Comparison of ENCODE assay signal across 23 cellular contexts in the genomic region with DNA sequence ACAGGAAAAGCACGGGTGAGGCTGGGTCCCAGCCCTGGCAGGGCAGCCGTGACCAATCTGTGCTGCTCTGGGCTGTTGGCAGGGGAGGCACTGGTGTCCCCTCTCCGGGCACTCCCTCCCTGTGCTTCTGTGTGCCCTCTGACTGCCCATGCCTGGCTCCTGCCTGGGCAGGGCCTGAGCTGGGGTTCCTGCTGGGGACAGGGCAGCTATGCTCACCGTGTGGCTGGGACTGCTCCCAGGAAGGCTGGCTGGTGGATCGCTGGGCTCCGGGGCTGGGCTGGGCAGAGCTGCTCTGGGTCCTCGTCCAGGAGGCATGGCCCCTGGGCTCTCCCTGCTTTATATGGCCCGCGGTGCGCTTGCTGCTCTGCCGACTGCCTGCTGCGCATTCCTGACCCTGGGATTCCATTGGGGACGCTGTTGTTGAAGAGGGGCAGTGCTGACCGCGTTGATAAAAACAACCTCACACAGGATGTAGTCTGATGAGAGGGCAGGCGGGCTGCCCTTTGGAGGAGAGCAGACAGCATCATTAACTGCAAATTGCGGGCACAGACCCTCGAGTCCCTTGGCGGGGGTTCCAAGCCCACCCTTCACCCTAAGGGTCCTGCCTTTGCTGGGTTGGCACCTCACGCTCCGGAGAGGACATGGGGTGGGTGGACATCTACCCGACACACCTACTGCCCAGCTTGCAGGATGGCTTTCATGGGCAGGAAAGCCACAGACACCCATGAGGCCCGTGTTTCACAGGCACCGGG. TPM values are rescaled to one million over a fixed set of nuclear protein-coding genes. Genes with fewer than 3 reads are reported as not detected.
A peak's percentile ranks its signal among the peaks of the same experiment; 100 is the strongest.
DNase-seq lines count a peak whose midpoint lies in the region; ATAC-seq and TF ChIP-seq lines count a peak whose summit lies in the region.
"Had no signal": no experiment of that assay in that cellular context is flagged by ENCODE, and none has a peak within 500 bp of the region (broad histone marks: within the 10 kb centered on the region; RNA-seq: fewer than 3 reads in every experiment).

No MANE protein-coding gene starts in this region.

- no peak overlapping the region for H3K4me3 Mint-ChIP-seq in MCF 10A (ENCODE audit: unreplicated experiment)
- H3K4me3 Mint-ChIP-seq: activated CD8-positive, alpha-beta T cell treated with anti-CD3 and anti-CD28 coated beads, Interleukin-2, amount 10 ng/mL, durations not matched to agents 7 days and 5 days; central memory CD8-positive, alpha-beta T cell had no signal

- H3K36me3 ChIP-seq in breast epithelium = no peaks in the 10 kb centered on the region
- H3K36me3 ChIP-seq in brain microvascular endothelial cell (replicated peaks) = peaks cover 38% of the 10 kb centered on the region
- peaks cover 0 to 34% (median 0%) of the 10 kb centered on the region in 3 donors for H3K36me3 ChIP-seq in tibial nerve
- H3K36me3 ChIP-seq: neutrophil had no signal

- peak overlapping the region; percentile 29 for H3K27ac Mint-ChIP-seq in MCF 10A (ENCODE audit: low read depth, unreplicated experiment)
- H3K27ac Mint-ChIP-seq: activated CD8-positive, alpha-beta T cell treated with anti-CD3 and anti-CD28 coated beads, Interleukin-2, amount 10 ng/mL, durations not matched to agents 7 days and 5 days had no signal

- no peaks in the 10 kb centered on the region for H3K4me1 ChIP-seq in breast epithelium
- peaks cover 0 to 36% (median 0%) of the 10 kb centered on the region in 4 donors for H3K4me1 ChIP-seq in tibial nerve

- DNase-seq in MCF 10A (ENCODE audit: unreplicated experiment) (peak; percentile 3), breast epithelium (ENCODE audit: low spot score in 2 of 2) (no peak), brain microvascular endothelial cell (peak; percentile 7), left colon (no peak), tibial nerve (ENCODE audit: low spot score in 2 of 2) (no peak), lower leg skin (ENCODE audit: low spot score in 2 of 2) (no peak)
- DNase-seq in effector CD8-positive, alpha-beta T cell (lab: John Stamatoyannopoulos, UW) = no peak
- DNase-seq: activated CD8-positive, alpha-beta T cell treated with anti-CD3 and anti-CD28 coated beads, Interleukin-2, amount 10 ng/mL, durations not matched to agents 7 days and 5 days; activated naive CD4-positive, alpha-beta T cell; activated T-cell treated with anti-CD3 and anti-CD28 coated beads, Interleukin-2, amount 50 U/mL, for 1 hour; effector memory CD4-positive, alpha-beta T cell; esophagus squamous epithelium; GOT3; KBM-7; Peyer's patch had no signal

- ATAC-seq in left colon (peak; percentile 3), GM21723 (IDR thresholded peaks at IDR 0.05; ENCODE audit: unreplicated experiment) (no peak)
- ATAC-seq: activated CD8-positive, alpha-beta T cell treated with anti-CD3 and anti-CD28 coated beads, Interleukin-2, amount 10 ng/mL, durations not matched to agents 7 days and 5 days had no signal

- TF ChIP-seq POLR2A in breast epithelium (IDR thresholded peaks at IDR 0.05) = no peak
- TF ChIP-seq POLR2A in tibial nerve (IDR thresholded peaks at IDR 0.05) = no peak
- TF ChIP-seq POLR2A in lower leg skin (IDR thresholded peaks at IDR 0.05) = no peak

- H3K4me3 ChIP-seq in breast epithelium (no peak overlapping the region), brain microvascular endothelial cell (ENCODE audit: low read depth, low read length) (no peak overlapping the region), tibial nerve (no peak overlapping the region), lower leg skin (ENCODE audit: low read depth, poor library complexity, severe bottlenecking) (no peak overlapping the region)
- H3K4me3 ChIP-seq: esophagus squamous epithelium, Peyer's patch had no signal

- CTCF ChIA-PET in MCF 10A (lab: Yijun Ruan, JAX) = interaction anchor here (0.5 to 2.2 kb wide), 3 partner anchors 151 to 184 kb away, joined by 3 to 7 read pairs (median 3); no protein-coding TSS in a partner anchor

- 59% methylated on average over 19 to 22 of the region's 24 CpGs for WGBS in tibial nerve, 2 donors
- 66 to 69% methylated on average over 14 to 20 of the region's 24 CpGs for WGBS in lower leg skin, 2 donors

- H3K27me3 Mint-ChIP-seq in MCF 10A (ENCODE audit: insufficient read depth, unreplicated experiment) = peaks cover 7% of the 10 kb centered on the region

- POLR2A ChIA-PET in MCF 10A (lab: Yijun Ruan, JAX) = interaction anchor here (0.6 kb wide), 1 partner anchor 56 kb away, joined by 3 read pairs; no protein-coding TSS in a partner anchor

- in situ Hi-C loops in brain microvascular endothelial cell (cut with HindIII; ENCODE audit: low pct_ligation_motif_present, low sequenced_read_pairs) = no loop called here

- H3K36me3 Mint-ChIP-seq in MCF 10A (ENCODE audit: insufficient read depth, unreplicated experiment) = peaks cover 24% of the 10 kb centered on the region

- H3K4me1 Mint-ChIP-seq in MCF 10A (ENCODE audit: insufficient read depth, unreplicated experiment) = no peaks in the 10 kb centered on the region
- H3K4me1 Mint-ChIP-seq: central memory CD8-positive, alpha-beta T cell had no signal

- BruUV-seq in MCF 10A (replicated peaks; lab: Mats Ljungman, UMichigan) = no TSS peak

- TF ChIP-seq CTCF in MCF 10A (IDR thresholded peaks at IDR 0.05; ENCODE audit: unreplicated experiment) (no peak), breast epithelium (IDR thresholded peaks at IDR 0.05) (no peak), brain microvascular endothelial cell (IDR thresholded peaks at IDR 0.05; ENCODE audit: low read depth, low read length, missing control alignments) (no peak), tibial nerve (IDR thresholded peaks at IDR 0.05) (no peak), lower leg skin (IDR thresholded peaks at IDR 0.05) (no peak)

- H3K27me3 ChIP-seq in breast epithelium (peaks cover 0 to 7% of the 10 kb centered on the region in 2 donors), brain microvascular endothelial cell (replicated peaks) (peaks cover 44% of the 10 kb centered on the region), tibial nerve (peaks cover 0 to 28% of the 10 kb centered on the region in 2 donors)
- H3K27me3 ChIP-seq: Peyer's patch had no signal

- no peak overlapping the region for H3K27ac ChIP-seq in breast epithelium
- peak overlapping the region; percentile 7 for H3K27ac ChIP-seq in brain microvascular endothelial cell
- H3K27ac ChIP-seq in tibial nerve = no peak overlapping the region
- H3K27ac ChIP-seq: esophagus squamous epithelium, neutrophil, Peyer's patch had no signal

- H3K9me3 ChIP-seq in breast epithelium = no peaks in the 10 kb centered on the region
- no peaks in the 10 kb centered on the region for H3K9me3 ChIP-seq in tibial nerve
- H3K9me3 ChIP-seq: esophagus squamous epithelium, neutrophil, Peyer's patch had no signal

- no peaks in the 10 kb centered on the region for H3K9me3 Mint-ChIP-seq in MCF 10A (ENCODE audit: unreplicated experiment)
- H3K9me3 Mint-ChIP-seq: central memory CD8-positive, alpha-beta T cell had no signal

- intact Hi-C loops in MCF 10A (cut with micrococcal nuclease) (loop anchor here (1.0 kb wide), 1 partner anchor 46 kb away; no protein-coding TSS in a partner anchor), breast epithelium (cut with DNase I; ENCODE audit: low total_unique reads) (no loop called here), left colon (cut with DNase I, micrococcal nuclease) (no loop called here), lower leg skin (cut with DNase I; ENCODE audit: low total_unique reads) (no loop called here)

- TF ChIP-seq EP300 in tibial nerve (IDR thresholded peaks at IDR 0.05) = no peak

RNA-seq across cellular contexts. Expression of gene QRFP, which starts 1.0 kb away (rescaled TPM):
- total RNA-seq in MCF 10A (2022) = not detected in 2 replicates
- not detected for total RNA-seq in breast epithelium
- not detected for total RNA-seq in left colon
- not detected for total RNA-seq in tibial nerve
- not detected for total RNA-seq in lower leg skin
- total RNA-seq: activated CD8-positive, alpha-beta T cell treated with anti-CD3 and anti-CD28 coated beads, Interleukin-2, amount 10 ng/mL, durations not matched to agents 7 days and 5 days; Calu3; G401; Peyer's patch; renal cortical epithelial cell; ureter had no signal

RNA-seq across cellular contexts. Expression of gene FIBCD1, which starts 43.4 kb away (rescaled TPM):
- total RNA-seq in MCF 10A (2022) (1.6 and 2.8 TPM in 2 replicates), breast epithelium (under 1 TPM in 2 of 3 donors, not detected in 1; 0.16 to 0.44 TPM), left colon (1 to 10 TPM; 7.9 to 9.6 TPM), tibial nerve (not detected), lower leg skin (under 1 TPM in 2 of 4 donors, not detected in 2; 0.17 to 0.42 TPM)
- total RNA-seq: activated CD8-positive, alpha-beta T cell treated with anti-CD3 and anti-CD28 coated beads, Interleukin-2, amount 10 ng/mL, durations not matched to agents 7 days and 5 days; esophagus squamous epithelium; liver; ureter had no signal

Comparison
In these comparisons a context has a peak if more than half of its experiments do, and no peak if none do; other contexts are left out.
1. DNase-seq: peak in MCF 10A (single experiment) and brain microvascular endothelial cell (single experiment); none in breast epithelium (0 of 2), left colon (0 of 2), tibial nerve (0 of 2), lower leg skin (0 of 2) and effector CD8-positive, alpha-beta T cell (single experiment).